1 cellular context compared by ENCODE assay signal in the genomic region with DNA sequence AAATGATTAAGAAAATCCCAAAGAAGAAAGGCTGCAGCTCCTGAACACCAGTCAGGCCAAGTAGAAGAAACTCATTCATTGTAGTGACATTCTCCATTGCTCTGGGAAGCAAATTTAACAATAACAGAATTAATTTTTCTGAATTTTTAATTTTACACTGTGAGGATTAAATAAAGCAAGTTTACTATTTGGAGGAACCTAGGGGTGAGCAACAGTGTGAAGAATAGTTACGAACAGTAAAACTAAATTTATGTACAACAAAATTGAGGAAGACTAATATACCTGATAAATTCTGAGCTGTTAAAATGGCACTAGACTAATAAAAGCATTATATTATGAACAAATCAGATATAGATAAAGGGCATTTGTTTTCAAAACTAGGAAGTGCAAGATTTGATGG.
TF ChIP-seq lines count a peak whose summit lies in the region.

A gene with protein sequence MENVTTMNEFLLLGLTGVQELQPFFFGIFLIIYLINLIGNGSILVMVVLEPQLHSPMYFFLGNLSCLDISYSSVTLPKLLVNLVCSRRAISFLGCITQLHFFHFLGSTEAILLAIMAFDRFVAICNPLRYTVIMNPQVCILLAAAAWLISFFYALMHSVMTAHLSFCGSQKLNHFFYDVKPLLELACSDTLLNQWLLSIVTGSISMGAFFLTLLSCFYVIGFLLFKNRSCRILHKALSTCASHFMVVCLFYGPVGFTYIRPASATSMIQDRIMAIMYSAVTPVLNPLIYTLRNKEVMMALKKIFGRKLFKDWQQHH (minus strand): TSS at position 101 of the 400 bp plus-strand sequence. CDS start 4 bp downstream, at position 97.

TF ChIP-seq in HCT116, 20 proteins besides CTCF, POLR2A, EP300 and RAD21:
- TF ChIP-seq EGR1 (IDR thresholded peaks at IDR 0.05; ENCODE audit: low read depth): no peak
- no peak for TF ChIP-seq FOSL1 (IDR thresholded peaks at IDR 0.05; ENCODE audit: low read depth)
- TF ChIP-seq, protein P1, sequence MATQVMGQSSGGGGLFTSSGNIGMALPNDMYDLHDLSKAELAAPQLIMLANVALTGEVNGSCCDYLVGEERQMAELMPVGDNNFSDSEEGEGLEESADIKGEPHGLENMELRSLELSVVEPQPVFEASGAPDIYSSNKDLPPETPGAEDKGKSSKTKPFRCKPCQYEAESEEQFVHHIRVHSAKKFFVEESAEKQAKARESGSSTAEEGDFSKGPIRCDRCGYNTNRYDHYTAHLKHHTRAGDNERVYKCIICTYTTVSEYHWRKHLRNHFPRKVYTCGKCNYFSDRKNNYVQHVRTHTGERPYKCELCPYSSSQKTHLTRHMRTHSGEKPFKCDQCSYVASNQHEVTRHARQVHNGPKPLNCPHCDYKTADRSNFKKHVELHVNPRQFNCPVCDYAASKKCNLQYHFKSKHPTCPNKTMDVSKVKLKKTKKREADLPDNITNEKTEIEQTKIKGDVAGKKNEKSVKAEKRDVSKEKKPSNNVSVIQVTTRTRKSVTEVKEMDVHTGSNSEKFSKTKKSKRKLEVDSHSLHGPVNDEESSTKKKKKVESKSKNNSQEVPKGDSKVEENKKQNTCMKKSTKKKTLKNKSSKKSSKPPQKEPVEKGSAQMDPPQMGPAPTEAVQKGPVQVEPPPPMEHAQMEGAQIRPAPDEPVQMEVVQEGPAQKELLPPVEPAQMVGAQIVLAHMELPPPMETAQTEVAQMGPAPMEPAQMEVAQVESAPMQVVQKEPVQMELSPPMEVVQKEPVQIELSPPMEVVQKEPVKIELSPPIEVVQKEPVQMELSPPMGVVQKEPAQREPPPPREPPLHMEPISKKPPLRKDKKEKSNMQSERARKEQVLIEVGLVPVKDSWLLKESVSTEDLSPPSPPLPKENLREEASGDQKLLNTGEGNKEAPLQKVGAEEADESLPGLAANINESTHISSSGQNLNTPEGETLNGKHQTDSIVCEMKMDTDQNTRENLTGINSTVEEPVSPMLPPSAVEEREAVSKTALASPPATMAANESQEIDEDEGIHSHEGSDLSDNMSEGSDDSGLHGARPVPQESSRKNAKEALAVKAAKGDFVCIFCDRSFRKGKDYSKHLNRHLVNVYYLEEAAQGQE (IDR thresholded peaks at IDR 0.05; ENCODE audit: low read depth): no peak
- TF ChIP-seq YY1 (IDR thresholded peaks at IDR 0.05; ENCODE audit: extremely low read depth, insufficient replicate concordance, low read depth, low read length): no peak
- TF ChIP-seq SRF (IDR thresholded peaks at IDR 0.05; ENCODE audit: low read depth): no peak
- no peak for TF ChIP-seq POLR2AphosphoS5 (IDR thresholded peaks at IDR 0.05; ENCODE audit: low read depth, low read length)
- TF ChIP-seq, protein P2, sequence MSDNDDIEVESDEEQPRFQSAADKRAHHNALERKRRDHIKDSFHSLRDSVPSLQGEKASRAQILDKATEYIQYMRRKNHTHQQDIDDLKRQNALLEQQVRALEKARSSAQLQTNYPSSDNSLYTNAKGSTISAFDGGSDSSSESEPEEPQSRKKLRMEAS (IDR thresholded peaks at IDR 0.05): no peak
- TF ChIP-seq ZFX (IDR thresholded peaks at IDR 0.05): no peak
